In genomic region chr19:35991731-35992450, GRCh38 we compare ENCODE assay signal across 17 cellular contexts. TPM values are rescaled to one million over a fixed set of nuclear protein-coding genes. Genes with fewer than 3 reads are reported as not detected.
DNase-seq lines count a peak whose midpoint lies in the region; ATAC-seq lines count a peak whose summit lies in the region.
"Had no signal": no experiment of that assay in that cellular context is flagged by ENCODE, and none has a peak within 500 bp of the region (broad histone marks: within the 10 kb centered on the region; RNA-seq: fewer than 3 reads in every experiment).

No MANE protein-coding gene starts in this region.

- H3K27me3 Mint-ChIP-seq in activated naive CD8-positive, alpha-beta T cell treated with anti-CD3 and anti-CD28 coated beads for 36 hours, result peaks cover 14% of the 10 kb centered on the region

- H3K9me3 Mint-ChIP-seq in stimulated activated effector memory CD8-positive, alpha-beta T cell treated with anti-CD3 and anti-CD28 coated beads, Interleukin-12 subunit alpha, Interleukin-12 subunit beta, amount 100 ng/mL, for 72 hours, result no peaks in the 10 kb centered on the region
- H3K9me3 Mint-ChIP-seq in activated naive CD8-positive, alpha-beta T cell treated with anti-CD3 and anti-CD28 coated beads for 36 hours, result peaks cover 1% of the 10 kb centered on the region
- H3K9me3 Mint-ChIP-seq: activated T-helper 2 cell treated with anti-CD3 and anti-CD28 coated beads, Interferon-gamma antibody, Interleukin-2, Interleukin-4, amounts not matched to agents 10 μg/mL and 5 μg/mL and 100 μg/mL, durations not matched to agents 14 hours and 24 hours and 36 hours had no signal

- H3K4me1 Mint-ChIP-seq in stimulated activated effector memory CD8-positive, alpha-beta T cell treated with anti-CD3 and anti-CD28 coated beads, Interleukin-12 subunit alpha, Interleukin-12 subunit beta, amount 100 ng/mL, for 72 hours, result peaks cover 19% of the 10 kb centered on the region
- H3K4me1 Mint-ChIP-seq in activated naive CD8-positive, alpha-beta T cell treated with anti-CD3 and anti-CD28 coated beads for 36 hours, result peaks cover 16% of the 10 kb centered on the region

- peak; percentile 47 for DNase-seq in EH (ENCODE audit: low read depth)
- DNase-seq in NCI-H69 (lab: John Stamatoyannopoulos, UW), result peak; percentile 17
- peak; percentile 77 for DNase-seq in fibroblast of peridontal ligament (ENCODE audit: extremely low read depth)
- DNase-seq in stimulated activated effector memory CD8-positive, alpha-beta T cell treated with anti-CD3 and anti-CD28 coated beads, Interleukin-12 subunit alpha, Interleukin-12 subunit beta, amount 100 ng/mL, for 72 hours (ENCODE audit: low spot score in 2 of 2), result no peak
- DNase-seq in activated naive CD8-positive, alpha-beta T cell treated with anti-CD3 and anti-CD28 coated beads for 36 hours, result no peak
- DNase-seq: adrenal gland; DMS153; KG1; left cardiac atrium; NK-92 treated with Interleukin-12 subunit alpha and Interleukin-12 subunit beta, amount 100 ng/mL, for 24 hours; occipital lobe; stimulated activated CD4-positive, alpha-beta T cell treated with anti-CD3 and anti-CD28 coated beads, Interleukin-4, amount 100 ng/mL, for 24 hours had no signal

- no peak overlapping the region for H3K4me3 Mint-ChIP-seq in stimulated activated effector memory CD8-positive, alpha-beta T cell treated with anti-CD3 and anti-CD28 coated beads, Interleukin-12 subunit alpha, Interleukin-12 subunit beta, amount 100 ng/mL, for 72 hours
- no peak overlapping the region for H3K4me3 Mint-ChIP-seq in activated naive CD8-positive, alpha-beta T cell treated with anti-CD3 and anti-CD28 coated beads for 36 hours

- peaks cover 11% of the 10 kb centered on the region for H3K36me3 Mint-ChIP-seq in stimulated activated effector memory CD8-positive, alpha-beta T cell treated with anti-CD3 and anti-CD28 coated beads, Interleukin-12 subunit alpha, Interleukin-12 subunit beta, amount 100 ng/mL, for 72 hours
- H3K36me3 Mint-ChIP-seq in activated naive CD8-positive, alpha-beta T cell treated with anti-CD3 and anti-CD28 coated beads for 36 hours, result peaks cover 13% of the 10 kb centered on the region

- peak overlapping the region; percentile 29 for H3K27ac Mint-ChIP-seq in stimulated activated effector memory CD8-positive, alpha-beta T cell treated with anti-CD3 and anti-CD28 coated beads, Interleukin-12 subunit alpha, Interleukin-12 subunit beta, amount 100 ng/mL, for 72 hours
- H3K27ac Mint-ChIP-seq in activated naive CD8-positive, alpha-beta T cell treated with anti-CD3 and anti-CD28 coated beads for 36 hours, result no peak overlapping the region
- H3K27ac Mint-ChIP-seq: activated T-helper 2 cell treated with anti-CD3 and anti-CD28 coated beads, Interferon-gamma antibody, Interleukin-2, Interleukin-4, amounts not matched to agents 10 μg/mL and 5 μg/mL and 100 μg/mL, durations not matched to agents 14 hours and 24 hours and 36 hours had no signal

- no peak for ATAC-seq in stimulated activated effector memory CD8-positive, alpha-beta T cell treated with anti-CD3 and anti-CD28 coated beads, Interleukin-12 subunit alpha, Interleukin-12 subunit beta, amount 100 ng/mL, for 72 hours
- ATAC-seq in GM21360 (IDR thresholded peaks at IDR 0.05; ENCODE audit: unreplicated experiment), result no peak
- no peak for ATAC-seq in GM19395 (IDR thresholded peaks at IDR 0.05; ENCODE audit: unreplicated experiment)
- ATAC-seq: activated CD4-positive, CD25-positive, alpha-beta regulatory T cell treated with anti-CD3 and anti-CD28 coated beads, Interleukin-2, amount 50 U/mL, for 24 hours; left cardiac atrium had no signal

RNA-seq across cellular contexts. Expression of gene SDHAF1, which starts 3.1 kb away (rescaled TPM):
- 10 to 100 TPM; 22.6 to 23.1 TPM for total RNA-seq in activated naive CD8-positive, alpha-beta T cell treated with anti-CD3 and anti-CD28 coated beads for 36 hours

RNA-seq across cellular contexts. Expression of gene SYNE4, which starts 16.7 kb away (rescaled TPM):
- 1 to 10 TPM in 1 of 2 experiments, under 1 TPM in 1; 0.99 to 1.8 TPM for total RNA-seq in activated naive CD8-positive, alpha-beta T cell treated with anti-CD3 and anti-CD28 coated beads for 36 hours
- total RNA-seq: occipital lobe, skeletal muscle tissue had no signal

RNA-seq across cellular contexts. Expression of gene ALKBH6, which starts 22.1 kb away (rescaled TPM):
- 10 to 100 TPM; 35.0 to 35.5 TPM for total RNA-seq in activated naive CD8-positive, alpha-beta T cell treated with anti-CD3 and anti-CD28 coated beads for 36 hours

RNA-seq across cellular contexts. Expression of gene CLIP3, which starts 40.8 kb away (rescaled TPM):
- total RNA-seq in activated naive CD8-positive, alpha-beta T cell treated with anti-CD3 and anti-CD28 coated beads for 36 hours, result under 1 TPM; 0.25 to 0.60 TPM

RNA-seq across cellular contexts. Expression of gene LRFN3, which starts 55.7 kb away (rescaled TPM):
- 1 to 10 TPM; 5.8 to 7.1 TPM for total RNA-seq in activated naive CD8-positive, alpha-beta T cell treated with anti-CD3 and anti-CD28 coated beads for 36 hours

Comparison
In these comparisons a context has a peak if more than half of its experiments do, and no peak if none do; other contexts are left out.
1. DNase-seq: peak in EH (single experiment), NCI-H69 (single experiment) and fibroblast of peridontal ligament (single experiment); none in stimulated activated effector memory CD8-positive, alpha-beta T cell treated with anti-CD3 and anti-CD28 coated beads, Interleukin-12 subunit alpha, Interleukin-12 subunit beta, amount 100 ng/mL, for 72 hours (0 of 2) and activated naive CD8-positive, alpha-beta T cell treated with anti-CD3 and anti-CD28 coated beads for 36 hours (single experiment).